Comparison of ENCODE assay signal across 8 cellular contexts in genomic region chr10:21517134-21517982, GRCh38. TPM values are rescaled to one million over a fixed set of nuclear protein-coding genes. Genes with fewer than 3 reads are reported as not detected.
DNase-seq lines count a peak whose midpoint lies in the region; ATAC-seq and TF ChIP-seq lines count a peak whose summit lies in the region.

No MANE protein-coding gene starts in this region.

- peak overlapping the region; percentile 75 to 80 (median 76) for H3K4me3 Mint-ChIP-seq in T-cell
- peak overlapping the region; percentile 82 for H3K4me3 Mint-ChIP-seq in endodermal cell
- H3K4me3 Mint-ChIP-seq in mesothelial cell of epicardium, result peak overlapping the region; percentile 82

- intact Hi-C loops in transverse colon (cut with DNase I; ENCODE audit: low total_unique reads), result no loop called here

- H2AFZ ChIP-seq in DND-41 (ENCODE audit: low read depth, low read length), result peak overlapping the region; percentile 65

- H3K27ac ChIP-seq in DND-41 (ENCODE audit: low read length) (no peak overlapping the region), endodermal cell (ENCODE audit: low read depth, low read length) (peak overlapping the region; percentile 88), transverse colon (peak overlapping the region; percentile 66 to 85 (median 82))

- H4K20me1 ChIP-seq in DND-41 (ENCODE audit: insufficient read depth, low read length), result peaks cover 5% of the 10 kb centered on the region

- in situ Hi-C loops in transverse colon (cut with MboI; ENCODE audit: low pct_ligation_motif_present in 1 of 4, low pct_unique_long_range_greater_than_20kb in 1 of 4, low sequenced_read_pairs in 3 of 4), result loop anchor here in 1 of 4 donors (25.0 kb wide), 1 partner anchor 795 kb away; the partner anchor contains the start of genes BMI1 and COMMD3

- POLR2A ChIA-PET in T-cell (lab: Charles Lee), result interaction anchor here in 1 of 2 donors (0.6 kb wide), 3 partner anchors 19 to 1169 kb away, joined by 7 to 8 read pairs (median 7); no protein-coding TSS in a partner anchor

- peak overlapping the region; percentile 26; the same call in 1 of the 2 replicates for H3K9ac ChIP-seq in DND-41 (ENCODE audit: low read depth, low read length)
- H3K9ac ChIP-seq in endodermal cell (ENCODE audit: extremely low read depth, low read length, poor library complexity, severe bottlenecking), result peak overlapping the region; percentile 78

- H3K4me1 ChIP-seq in DND-41 (ENCODE audit: insufficient read depth, low read length) (peaks cover 32% of the 10 kb centered on the region), endodermal cell (ENCODE audit: control insufficient read depth, insufficient read depth, low read length) (peaks cover 17% of the 10 kb centered on the region), transverse colon (peaks cover 5 to 50% (median 20%) of the 10 kb centered on the region in 4 donors)

- no peaks in the 10 kb centered on the region for H3K36me3 ChIP-seq in DND-41 (ENCODE audit: insufficient read depth, low read length)
- H3K36me3 ChIP-seq in endodermal cell (ENCODE audit: control insufficient read depth, insufficient read depth, low read length), result peaks cover 10% of the 10 kb centered on the region
- no peaks in the 10 kb centered on the region for H3K36me3 ChIP-seq in transverse colon

- DNase-seq in DND-41 (no peak), T-cell (peak in 2 of 34 experiments; percentile 27 to 29), endodermal cell (peak; percentile 90), mesothelial cell of epicardium (ENCODE audit: low spot score in 2 of 2, unreplicated experiment in 2 of 2) (peak in 1 of 2 experiments; percentile 67), transverse colon (no peak), NOMO-1 treated with dmso at 0.1 percent for 144 hours (lab: John Stamatoyannopoulos, UW; ENCODE audit: unreplicated experiment) (no peak)

- H3K4me1 Mint-ChIP-seq in T-cell (peaks cover 39 to 42% (median 39%) of the 10 kb centered on the region in 3 donors), endodermal cell (peaks cover 65% of the 10 kb centered on the region), mesothelial cell of epicardium (peaks cover 77% of the 10 kb centered on the region)

- CTCF ChIA-PET in T-cell (lab: Charles Lee), result interaction anchor here in 1 of 2 donors (0.6 to 4.0 kb wide), 2 partner anchors 10 to 20 kb away, joined by 3 to 16 read pairs; no protein-coding TSS in a partner anchor

- H3K36me3 Mint-ChIP-seq in T-cell (no peaks in the 10 kb centered on the region), endodermal cell (ENCODE audit: low read depth) (peaks cover 10% of the 10 kb centered on the region), mesothelial cell of epicardium (no peaks in the 10 kb centered on the region)

- H3K9me3 Mint-ChIP-seq in T-cell (no peaks in the 10 kb centered on the region), endodermal cell (no peaks in the 10 kb centered on the region), mesothelial cell of epicardium (no peaks in the 10 kb centered on the region)

- H3K27ac Mint-ChIP-seq in T-cell, result peak overlapping the region in 1 of 2 donors; percentile 55
- peak overlapping the region; percentile 94 for H3K27ac Mint-ChIP-seq in endodermal cell
- peak overlapping the region; percentile 98 for H3K27ac Mint-ChIP-seq in mesothelial cell of epicardium

- H3K27me3 ChIP-seq in DND-41 (ENCODE audit: insufficient read depth, low read length, poor library complexity) (peaks cover 70% of the 10 kb centered on the region), endodermal cell (ENCODE audit: control insufficient read depth, insufficient read depth, low read length, poor library complexity, severe bottlenecking) (no peaks in the 10 kb centered on the region), transverse colon (peaks cover 92% of the 10 kb centered on the region)

- H3K27me3 Mint-ChIP-seq in T-cell, result peaks cover 70 to 87% of the 10 kb centered on the region in 2 donors
- H3K27me3 Mint-ChIP-seq in endodermal cell (ENCODE audit: insufficient read depth), result no peaks in the 10 kb centered on the region
- H3K27me3 Mint-ChIP-seq in mesothelial cell of epicardium (ENCODE audit: low read depth), result no peaks in the 10 kb centered on the region

- TF ChIP-seq POLR2A in transverse colon (IDR thresholded peaks at IDR 0.05), result no peak

- 0% methylated on average over 38 to 72 of the region's 72 CpGs for WGBS in endodermal cell (ENCODE audit: insufficient coverage in 1 of 2, insufficient read length in 1 of 2), 2 experiments
- WGBS in transverse colon (ENCODE audit: low coverage in 1 of 2), 2 donors, result 1 to 3% methylated on average over 5 to 70 of the region's 72 CpGs

- no peaks in the 10 kb centered on the region for H3K9me3 ChIP-seq in DND-41 (ENCODE audit: insufficient read depth, low read length, severe bottlenecking)
- no peaks in the 10 kb centered on the region for H3K9me3 ChIP-seq in endodermal cell (ENCODE audit: control insufficient read depth, low read length)
- no peaks in the 10 kb centered on the region for H3K9me3 ChIP-seq in transverse colon

- H3K79me2 ChIP-seq in DND-41 (ENCODE audit: insufficient read depth, low read length), result no peaks in the 10 kb centered on the region

- peak overlapping the region in 1 of 2 experiments; percentile 55; a peak in 2 of 4 replicates for H3K4me3 ChIP-seq in DND-41 (ENCODE audit: low read depth in 1 of 2, low read length in 2 of 2)
- peak overlapping the region; percentile 89 for H3K4me3 ChIP-seq in endodermal cell (ENCODE audit: low read length)
- H3K4me3 ChIP-seq in transverse colon, result peak overlapping the region; percentile 36 to 63 (median 54)

- TF ChIP-seq CTCF in DND-41 (IDR thresholded peaks at IDR 0.05; ENCODE audit: borderline replicate concordance, extremely low read depth, low read length, poor library complexity, severe bottlenecking) (no peak), endodermal cell (conservative IDR thresholded peaks at IDR 0.05) (no peak), mesothelial cell of epicardium (IDR thresholded peaks at IDR 0.05; ENCODE audit: unreplicated experiment) (no peak), transverse colon (IDR thresholded peaks at IDR 0.05) (no peak)

- H3K4me2 ChIP-seq in DND-41 (ENCODE audit: insufficient read depth, low read length), result peak overlapping the region; percentile 84

- TF ChIP-seq EP300 in transverse colon (IDR thresholded peaks at IDR 0.05; ENCODE audit: low read depth), result no peak

- ATAC-seq in DND-41 (ENCODE audit: insufficient read depth, low read depth) (peak; percentile 23; the same call in 2 of the 3 replicates), GM19395 (IDR thresholded peaks at IDR 0.05; ENCODE audit: unreplicated experiment) (peak; percentile 69), HG03439 (IDR thresholded peaks at IDR 0.05; ENCODE audit: unreplicated experiment) (peak; percentile 62), T-cell (replicated peaks in 1 of 4) (peak; percentile 42 to 53 (median 46))

RNA-seq across cellular contexts. Expression of gene SKIDA1, which starts 8.1 kb away (rescaled TPM):
- total RNA-seq in T-cell (under 1 TPM; 0.12 to 0.72 (median 0.57) TPM), endodermal cell (10 to 100 TPM in 1 of 2 donors, 1 to 10 TPM in 1; 6.4 to 12.0 TPM), mesothelial cell of epicardium (9.7 to 10.4 TPM (median 9.7 TPM) in 3 replicates), transverse colon (under 1 TPM in 2 of 4 donors, not detected in 2; 0.27 to 0.60 TPM)
- 33.0 TPM for polyA plus RNA-seq in endodermal cell (2013, experiment 1 of 2)
- polyA plus RNA-seq in endodermal cell (2013, experiment 2 of 2), result 33.2 TPM

RNA-seq across cellular contexts. Expression of gene MLLT10, which starts 16.7 kb away (rescaled TPM):
- 10 to 100 TPM; 57.7 to 76.5 (median 66.1) TPM for total RNA-seq in T-cell
- total RNA-seq in endodermal cell, result 10 to 100 TPM; 55.8 to 62.9 TPM
- polyA plus RNA-seq in endodermal cell (2013, experiment 1 of 2), result 48.0 TPM
- polyA plus RNA-seq in endodermal cell (2013, experiment 2 of 2), result 47.7 TPM
- total RNA-seq in mesothelial cell of epicardium, result 56.1 to 64.4 TPM (median 62.5 TPM) in 3 replicates
- total RNA-seq in transverse colon, result 10 to 100 TPM; 12.0 to 43.0 (median 28.5) TPM
